In genomic region chr11:2362414-2362813, GRCh38 we compare ENCODE assay signal across 17 cellular contexts. TPM values are rescaled to one million over a fixed set of nuclear protein-coding genes. Genes with fewer than 3 reads are reported as not detected.
A peak's percentile ranks its signal among the peaks of the same experiment; 100 is the strongest.
DNase-seq lines count a peak whose midpoint lies in the region; ATAC-seq lines count a peak whose summit lies in the region.
"Had no signal": no experiment of that assay in that cellular context is flagged by ENCODE, and none has a peak within 500 bp of the region (broad histone marks: within the 10 kb centered on the region; RNA-seq: fewer than 3 reads in every experiment).

No MANE protein-coding gene starts in this region.

- peaks cover 7% of the 10 kb centered on the region for H3K4me1 Mint-ChIP-seq in activated T-helper 17 cell treated with anti-CD3 and anti-CD28 coated beads, Interleukin-2, amount 50 U/mL, for 72 hours

- no peaks in the 10 kb centered on the region for H3K27me3 Mint-ChIP-seq in activated T-helper 17 cell treated with anti-CD3 and anti-CD28 coated beads, Interleukin-2, amount 50 U/mL, for 72 hours

- DNase-seq in cardiac septum (ENCODE audit: low spot score) (peak; percentile 55), right cardiac atrium (no peak), posterior vena cava (ENCODE audit: low spot score) (peak; percentile 45), NCI-H2171 (lab: John Stamatoyannopoulos, UW) (no peak)
- DNase-seq: AML-193; CD8-positive, alpha-beta T cell; COR-L47; DMS 273 treated with DMSO at 0.1 percent for 48 hours; DMS53; H9 had no signal

- H3K27me3 ChIP-seq in right cardiac atrium (ENCODE audit: control insufficient read depth, insufficient read depth), result no peaks in the 10 kb centered on the region
- H3K27me3 ChIP-seq: BLaER1 treated with 17β-estradiol and CSF1 and Interleukin-3, amounts not matched to agents 10 nM and 100 nM had no signal

- no peaks in the 10 kb centered on the region for H3K36me3 Mint-ChIP-seq in activated T-helper 17 cell treated with anti-CD3 and anti-CD28 coated beads, Interleukin-2, amount 50 U/mL, for 72 hours (ENCODE audit: low read depth)
- H3K36me3 Mint-ChIP-seq: CD8-positive, alpha-beta T cell had no signal

- H3K27ac ChIP-seq in right cardiac atrium (ENCODE audit: low read length), result no peak overlapping the region
- H3K27ac ChIP-seq: 22Rv1; A549; BLaER1 treated with 17β-estradiol and CSF1 and Interleukin-3, amounts not matched to agents 10 nM and 100 nM; HL-60 had no signal

- H3K9me3 ChIP-seq in right cardiac atrium (ENCODE audit: control insufficient read depth, low read length), result no peaks in the 10 kb centered on the region
- H3K9me3 ChIP-seq: A549; BLaER1 treated with 17β-estradiol and CSF1 and Interleukin-3, amounts not matched to agents 10 nM and 100 nM had no signal

- H3K4me3 Mint-ChIP-seq in activated T-helper 17 cell treated with anti-CD3 and anti-CD28 coated beads, Interleukin-2, amount 50 U/mL, for 72 hours, result no peak overlapping the region
- H3K4me3 Mint-ChIP-seq: CD8-positive, alpha-beta T cell; H9 had no signal

- ATAC-seq in right cardiac atrium (no peak), esophagus mucosa (no peak), HG03439 (IDR thresholded peaks at IDR 0.05; ENCODE audit: unreplicated experiment) (no peak)
- ATAC-seq in activated T-helper 17 cell treated with anti-CD3 and anti-CD28 coated beads, Interleukin-2, amount 50 U/mL, for 72 hours (replicated peaks), result no peak
- ATAC-seq: A549; CD8-positive, alpha-beta T cell had no signal

- H3K4me3 ChIP-seq in right cardiac atrium (ENCODE audit: low read length), result no peak overlapping the region
- H3K4me3 ChIP-seq: A549; BLaER1 treated with 17β-estradiol and CSF1 and Interleukin-3, amounts not matched to agents 10 nM and 100 nM had no signal

- peak overlapping the region; percentile 39 for H3K27ac Mint-ChIP-seq in activated T-helper 17 cell treated with anti-CD3 and anti-CD28 coated beads, Interleukin-2, amount 50 U/mL, for 72 hours
- H3K27ac Mint-ChIP-seq: CD8-positive, alpha-beta T cell had no signal

- intact Hi-C loops in cardiac septum (cut with DNase I), result no loop called here
- intact Hi-C loops in right cardiac atrium (cut with DNase I), result no loop called here
- intact Hi-C loops in posterior vena cava (cut with DNase I), result no loop called here

- WGBS in right cardiac atrium, result 85% methylated on average over 7 of the region's 7 CpGs

- H3K9me3 Mint-ChIP-seq in activated T-helper 17 cell treated with anti-CD3 and anti-CD28 coated beads, Interleukin-2, amount 50 U/mL, for 72 hours, result no peaks in the 10 kb centered on the region
- H3K9me3 Mint-ChIP-seq: CD8-positive, alpha-beta T cell; H9 had no signal

- H3K4me1 ChIP-seq in right cardiac atrium (ENCODE audit: control insufficient read depth, insufficient read depth, low read length), result peaks cover 9% of the 10 kb centered on the region
- H3K4me1 ChIP-seq: A549 had no signal

RNA-seq across cellular contexts. Expression of gene CD81, which starts 14.7 kb away (rescaled TPM):
- total RNA-seq in cardiac septum, result 663 TPM
- 100 to 1,000 TPM; 677 to 920 (median 748) TPM for total RNA-seq in right cardiac atrium
- 869 TPM for polyA plus RNA-seq in right cardiac atrium
- 100 to 1,000 TPM; 147 to 170 TPM for total RNA-seq in activated T-helper 17 cell treated with anti-CD3 and anti-CD28 coated beads, Interleukin-2, amount 50 U/mL, for 72 hours
- 100 to 1,000 TPM; 616 to 784 TPM for total RNA-seq in posterior vena cava
- total RNA-seq in esophagus mucosa, result 150 TPM

RNA-seq across cellular contexts. Expression of gene TSSC4, which starts 38.1 kb away (rescaled TPM):
- total RNA-seq in cardiac septum (36.2 TPM), right cardiac atrium (10 to 100 TPM; 30.5 to 50.4 (median 37.1) TPM), posterior vena cava (10 to 100 TPM; 47.4 to 49.6 TPM), esophagus mucosa (36.7 TPM)
- polyA plus RNA-seq in right cardiac atrium, result 31.8 TPM
- 10 to 100 TPM; 19.7 to 58.7 TPM for total RNA-seq in activated T-helper 17 cell treated with anti-CD3 and anti-CD28 coated beads, Interleukin-2, amount 50 U/mL, for 72 hours

Comparison
In these comparisons a context has a peak if more than half of its experiments do, and no peak if none do; other contexts are left out.
1. DNase-seq: peak in cardiac septum (single experiment) and posterior vena cava (single experiment); none in right cardiac atrium (0 of 3) and NCI-H2171 (single experiment).